In genomic region chr1:25858906-25859789, GRCh38 we compare ENCODE assay signal across 1 cellular context.
A peak's percentile ranks its signal among the peaks of the same experiment; 100 is the strongest.
TF ChIP-seq lines count a peak whose summit lies in the region.

TSS of gene AUNIP (minus strand) at chr1:25859457. CDS start at chr1:25859357, 100 bp downstream.

TF ChIP-seq in K562, 482 proteins besides CTCF, POLR2A, EP300 and RAD21 (continued from another document and continues in another):
- TF ChIP-seq BCLAF1 (IDR thresholded peaks at IDR 0.05; ENCODE audit: borderline replicate concordance in 1 of 2, control insufficient read depth in 1 of 2, low read depth in 2 of 2, low read length in 1 of 2) (0 out of 4 replicates have a peak, but pooled peaks of 1 of the 2 experiments have one; percentile 47), E2F5 (CRISPR knock-in tag; IDR thresholded peaks at IDR 0.05) (peak; percentile 80; the same call in 1 of the 2 replicates), HDAC8 (tag; IDR thresholded peaks at IDR 0.05) (peak; percentile 69; the same call in 1 of the 2 replicates), NR2C2 (CRISPR knock-in tag; IDR thresholded peaks at IDR 0.05) (peak; percentile 66), NR2C2 (tag; IDR thresholded peaks at IDR 0.05) (peak; percentile 69), MAZ (CRISPR knock-in tag; conservative IDR thresholded peaks at IDR 0.05 in 1 of 2, IDR thresholded peaks at IDR 0.05 in 1 of 2) (peak; percentile 82 to 91), TBP (optimal IDR thresholded peaks at IDR 0.05; ENCODE audit: low read depth, low read length) (peak; percentile 94), ZBTB7A (IDR thresholded peaks at IDR 0.05; ENCODE audit: borderline replicate concordance, control insufficient read depth, low read depth, low read length) (0 out of 2 replicates have a peak, but pooled peaks have one; percentile 68), ARID4B (CRISPR knock-in tag; IDR thresholded peaks at IDR 0.05) (peak; percentile 90), YY1 (IDR thresholded peaks at IDR 0.05; ENCODE audit: borderline replicate concordance in 1 of 3, control insufficient read depth in 1 of 3, extremely low read depth in 1 of 3, insufficient read depth in 3 of 3, insufficient read length in 1 of 3, insufficient replicate concordance in 2 of 3, low read depth in 1 of 3, low read length in 2 of 3) (peak; percentile 53 to 91 (median 83)), GABPB1 (CRISPR knock-in tag; IDR thresholded peaks at IDR 0.05) (peak; percentile 72; the same call in 1 of the 2 replicates), HNRNPLL (IDR thresholded peaks at IDR 0.05; ENCODE audit: low read depth, low read length, poor library complexity, severe bottlenecking) (peak; percentile 92), ZNF143 (CRISPR knock-in tag; IDR thresholded peaks at IDR 0.05) (no peak), ZBED1 (IDR thresholded peaks at IDR 0.05) (0 out of 2 replicates have a peak, but pooled peaks have one; percentile 8), PURB (CRISPR knock-in tag; IDR thresholded peaks at IDR 0.05; ENCODE audit: low read depth) (no peak), ATF1 (CRISPR knock-in tag; IDR thresholded peaks at IDR 0.05) (no peak), ATF1 (tag; IDR thresholded peaks at IDR 0.05) (peak; percentile 79), ELF4 (CRISPR knock-in tag; IDR thresholded peaks at IDR 0.05) (peak; percentile 62; the same call in 1 of the 2 replicates), MAX (CRISPR knock-in tag; IDR thresholded peaks at IDR 0.05) (peak; percentile 84), TRIM24 (IDR thresholded peaks at IDR 0.05) (peak; percentile 35 to 42; a peak in 2 of 4 replicates), RBBP5 (IDR thresholded peaks at IDR 0.05; ENCODE audit: borderline replicate concordance, insufficient read depth, low read length, poor library complexity, severe bottlenecking) (peak; percentile 98), HDGF (IDR thresholded peaks at IDR 0.05) (peak; percentile 91), STAG1 (CRISPR knock-in tag; IDR thresholded peaks at IDR 0.05; ENCODE audit: borderline replicate concordance) (no peak), CHCHD3 (CRISPR knock-in tag; IDR thresholded peaks at IDR 0.05) (no peak), ZC3H4 (CRISPR knock-in tag; IDR thresholded peaks at IDR 0.05; ENCODE audit: borderline replicate concordance) (peak; percentile 68; the same call in 1 of the 2 replicates), ZNF740 (CRISPR knock-in tag; IDR thresholded peaks at IDR 0.05) (peak; percentile 70; the same call in 1 of the 2 replicates), ZNF740 (tag; IDR thresholded peaks at IDR 0.05) (no peak), CBFB (CRISPR knock-in tag; IDR thresholded peaks at IDR 0.05) (peak; percentile 58; the same call in 1 of the 2 replicates), FOXK2 (conservative IDR thresholded peaks at IDR 0.05 in 1 of 2, IDR thresholded peaks at IDR 0.05 in 1 of 2; ENCODE audit: low read depth in 2 of 2) (peak; percentile 23 to 90; a peak in 3 of 4 replicates), NFIC (IDR thresholded peaks at IDR 0.05) (peak; percentile 64), ZNF431 (CRISPR knock-in tag; IDR thresholded peaks at IDR 0.05) (peak; percentile 55; the same call in 1 of the 2 replicates), SIRT6 (IDR thresholded peaks at IDR 0.05; ENCODE audit: low read depth, low read length) (no peak), ZZZ3 (IDR thresholded peaks at IDR 0.05) (0 out of 2 replicates have a peak, but pooled peaks have one; percentile 46), ELF1 (tag; IDR thresholded peaks at IDR 0.05) (peak; percentile 54; the same call in 1 of the 2 replicates), CGGBP1 (CRISPR knock-in tag; IDR thresholded peaks at IDR 0.05) (peak; percentile 31; the same call in 1 of the 2 replicates), RBM14 (IDR thresholded peaks at IDR 0.05; ENCODE audit: borderline replicate concordance, insufficient read depth, low read depth, low read length) (0 out of 2 replicates have a peak, but pooled peaks have one; percentile 78), RBFOX2 (IDR thresholded peaks at IDR 0.05; ENCODE audit: low read depth, low read length) (peak; percentile 99), AFF4 (CRISPR knock-in tag; IDR thresholded peaks at IDR 0.05) (peak; percentile 53; the same call in 1 of the 2 replicates), DIDO1 (tag; IDR thresholded peaks at IDR 0.05; ENCODE audit: low read depth) (no peak), ARID2 (IDR thresholded peaks at IDR 0.05) (peak; percentile 71), HSF4 (CRISPR knock-in tag; IDR thresholded peaks at IDR 0.05; ENCODE audit: borderline replicate concordance) (no peak), ZBTB2 (IDR thresholded peaks at IDR 0.05) (peak; percentile 62), ZNF121 (CRISPR knock-in tag; conservative IDR thresholded peaks at IDR 0.05) (no peak), TGIF2 (CRISPR knock-in tag; IDR thresholded peaks at IDR 0.05) (peak; percentile 26; the same call in 1 of the 2 replicates), POLR2H (tag; IDR thresholded peaks at IDR 0.05; ENCODE audit: low read depth) (peak; percentile 97), E2F8 (IDR thresholded peaks at IDR 0.05; ENCODE audit: low read depth, partially characterized antibody) (peak; percentile 26)
